In the genomic region with DNA sequence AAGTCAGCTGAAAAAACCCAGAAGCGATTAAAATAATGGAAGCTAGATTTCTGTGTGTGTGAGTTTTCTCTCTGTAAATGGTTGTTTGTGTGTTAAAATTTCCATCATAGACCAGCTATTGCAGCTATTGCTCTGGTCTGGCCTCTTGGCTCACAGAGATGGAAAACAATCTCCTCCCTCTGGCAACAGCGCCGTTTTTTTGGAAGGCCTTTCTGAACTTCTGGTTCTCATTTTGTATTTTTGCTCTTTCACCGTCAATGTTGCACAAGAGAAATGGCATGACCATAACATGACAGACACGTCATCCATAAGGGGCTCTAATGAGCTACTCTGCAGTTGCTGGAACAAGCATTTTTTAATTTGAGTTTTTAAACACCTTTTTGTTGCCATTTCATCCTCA, we compare ENCODE assay signal across 17 cellular contexts.
DNase-seq lines count a peak whose midpoint lies in the region; ATAC-seq, FAIRE-seq and TF ChIP-seq lines count a peak whose summit lies in the region.
"Had no signal": no experiment of that assay in that cellular context is flagged by ENCODE, and none has a peak within 500 bp of the region (broad histone marks: within the 10 kb centered on the region; RNA-seq: fewer than 3 reads in every experiment).

No MANE protein-coding gene starts in this region.

- BruUV-seq in HepG2 (replicated peaks; lab: Mats Ljungman, UMichigan): no TSS peak

- no peak overlapping the region for H3K4me3 ChIP-seq in liver (ENCODE audit: low read depth in 1 of 3, low read length in 3 of 3)
- H3K4me3 ChIP-seq in HepG2 (replicated peaks in 1 of 3; ENCODE audit: insufficient read depth in 1 of 3, low read depth in 2 of 3, low read length in 3 of 3): no peak overlapping the region
- no peak overlapping the region for H3K4me3 ChIP-seq in rectal smooth muscle tissue (ENCODE audit: low read length)
- H3K4me3 ChIP-seq in mesendoderm (ENCODE audit: low read length): no peak overlapping the region
- H3K4me3 ChIP-seq: A549 had no signal

- H3K23ac ChIP-seq in mesendoderm (ENCODE audit: low read length): no peak overlapping the region

- H3K56ac ChIP-seq in mesendoderm (ENCODE audit: low read length): no peak overlapping the region

- no peak overlapping the region for H2AFZ ChIP-seq in HepG2 (ENCODE audit: low read length)

- TF ChIP-seq RAD21 in liver (IDR thresholded peaks at IDR 0.05) (peak; percentile 5 to 9), HepG2 (CRISPR knock-in tag; IDR thresholded peaks at IDR 0.05) (no peak)

- H3K4me1 ChIP-seq in liver (ENCODE audit: control insufficient read depth in 4 of 4, insufficient read depth in 4 of 4, low read length in 3 of 4) (no peaks in the 10 kb centered on the region), HepG2 (ENCODE audit: insufficient read depth, low read length) (no peaks in the 10 kb centered on the region), rectal smooth muscle tissue (ENCODE audit: control insufficient read depth, insufficient read depth, low read length) (no peaks in the 10 kb centered on the region), mesendoderm (ENCODE audit: control insufficient read depth, low read depth, low read length) (no peaks in the 10 kb centered on the region)
- H3K4me1 ChIP-seq: A549, foreskin keratinocyte had no signal

- H3K79me1 ChIP-seq in mesendoderm (ENCODE audit: low read length): no peaks in the 10 kb centered on the region

- no peak overlapping the region for H2BK15ac ChIP-seq in mesendoderm (replicated peaks; ENCODE audit: low read depth)

- in situ Hi-C loops in HepG2 (cut with HindIII; ENCODE audit: extremely low pct_ligation_motif_present, low pct_unique_long_range_greater_than_20kb): no loop called here

- no peak overlapping the region for H3K4ac ChIP-seq in mesendoderm (ENCODE audit: low read depth, low read length)

- no peak overlapping the region for H4K8ac ChIP-seq in mesendoderm (ENCODE audit: low read depth, low read length)

- intact Hi-C loops in HepG2 (cut with micrococcal nuclease; ENCODE audit: unreplicated experiment): no loop called here

- TF ChIP-seq POLR2A in HepG2 (IDR thresholded peaks at IDR 0.05; ENCODE audit: insufficient read depth in 1 of 2, low read depth in 2 of 2, low read length in 2 of 2): no peak
- no peak for TF ChIP-seq POLR2A in H54 (IDR thresholded peaks at IDR 0.05; ENCODE audit: low read depth, low read length)

- H3K79me2 ChIP-seq in HepG2 (ENCODE audit: insufficient read depth, low read length) (no peaks in the 10 kb centered on the region), mesendoderm (ENCODE audit: control insufficient read depth, insufficient read depth, low read length) (no peaks in the 10 kb centered on the region)

- FAIRE-seq in HepG2 (lab: Jason Lieb, UNC) (no peak), H54 (lab: Jason Lieb, UNC) (no peak)
- FAIRE-seq: A549, keratinocyte, small intestine had no signal

- H3K36me3 ChIP-seq in liver (ENCODE audit: control insufficient read depth in 4 of 4, insufficient read depth in 3 of 4, low read depth in 1 of 4, low read length in 3 of 4): no peaks in the 10 kb centered on the region
- no peaks in the 10 kb centered on the region for H3K36me3 ChIP-seq in HepG2 (replicated peaks in 1 of 2; ENCODE audit: control insufficient read depth in 1 of 2, insufficient read depth in 2 of 2, low read length in 2 of 2)
- no peaks in the 10 kb centered on the region for H3K36me3 ChIP-seq in rectal smooth muscle tissue (ENCODE audit: control insufficient read depth, insufficient read depth, low read length)
- no peaks in the 10 kb centered on the region for H3K36me3 ChIP-seq in mesendoderm (ENCODE audit: control insufficient read depth, insufficient read depth, low read length)

- H3K27me3 ChIP-seq in liver (ENCODE audit: control insufficient read depth in 4 of 4, insufficient read depth in 4 of 4, low read length in 3 of 4) (no peaks in the 10 kb centered on the region), HepG2 (ENCODE audit: control insufficient read depth in 1 of 2, insufficient read depth in 2 of 2, low read length in 2 of 2) (no peaks in the 10 kb centered on the region), rectal smooth muscle tissue (ENCODE audit: control insufficient read depth, insufficient read depth, low read length) (no peaks in the 10 kb centered on the region), mesendoderm (ENCODE audit: insufficient read depth, low read length, poor library complexity) (no peaks in the 10 kb centered on the region)
- H3K27me3 ChIP-seq: foreskin keratinocyte had no signal

- 81% methylated on average over 5 of the region's 5 CpGs for WGBS in liver
- WGBS in HepG2 (ENCODE audit: low lambda C conversion rate): 69% methylated on average over 5 of the region's 5 CpGs
- WGBS in mesendoderm (ENCODE audit: extremely low coverage, insufficient coverage, low lambda C conversion rate): no CpG with 5 or more reads among the region's 5 CpGs

- no peak overlapping the region for H3K9ac ChIP-seq in liver (ENCODE audit: low read depth in 1 of 2, low read length in 2 of 2)
- H3K9ac ChIP-seq in HepG2 (ENCODE audit: insufficient read depth, low read depth, low read length): no peak overlapping the region
- H3K9ac ChIP-seq in rectal smooth muscle tissue (ENCODE audit: low read length): no peak overlapping the region
- H3K9ac ChIP-seq in mesendoderm (ENCODE audit: low read length): no peak overlapping the region

- no peaks in the 10 kb centered on the region for H3K9me3 ChIP-seq in liver (ENCODE audit: control insufficient read depth in 4 of 4, low read length in 3 of 4)
- H3K9me3 ChIP-seq in HepG2 (ENCODE audit: low read length): no peaks in the 10 kb centered on the region
- H3K9me3 ChIP-seq: A549 had no signal

- no peak overlapping the region for H4K5ac ChIP-seq in mesendoderm (ENCODE audit: low read length)

- H2BK120ac ChIP-seq in mesendoderm (ENCODE audit: low read depth, low read length): no peak overlapping the region

- no peak overlapping the region for H3K18ac ChIP-seq in mesendoderm (ENCODE audit: low read length)

- DNase-seq in HepG2 (ENCODE audit: low spot score): no peak
- DNase-seq in fibroblast of the conjunctiva (ENCODE audit: low read depth): peak; percentile 97
- no peak for DNase-seq in mesendoderm
- no peak for DNase-seq in H4 (ENCODE audit: low spot score)
- no peak for DNase-seq in dermis blood vessel endothelial cell
- DNase-seq in H54 (ENCODE audit: insufficient read length, low spot score): no peak
- DNase-seq: activated CD8-positive, alpha-beta memory T cell treated with anti-CD3 and anti-CD28 coated beads for 24 hours; DMS 273 treated with DMSO at 0.1 percent for 48 hours; foreskin keratinocyte; naive thymus-derived CD8-positive, alpha-beta T cell; NCI-H146; NCI-H526; small intestine had no signal

- H2AK5ac ChIP-seq in mesendoderm (ENCODE audit: low read length): no peak overlapping the region

- no peak for ATAC-seq in HepG2
- ATAC-seq: A549; foreskin keratinocyte; naive thymus-derived CD8-positive, alpha-beta T cell had no signal

- TF ChIP-seq EP300 in HepG2 (IDR thresholded peaks at IDR 0.05; ENCODE audit: low read depth in 2 of 2, low read length in 2 of 2): no peak
- no peak for TF ChIP-seq EP300 in HepG2 (CRISPR knock-in tag; IDR thresholded peaks at IDR 0.05; ENCODE audit: borderline replicate concordance)

- CTCF ChIA-PET in HepG2 (lab: Yijun Ruan, JAX; ENCODE audit: low intra/inter-chr PET ratio, low total read pairs): no interaction called here

- TF ChIP-seq CTCF in liver (IDR thresholded peaks at IDR 0.05; ENCODE audit: low read depth, low read length, missing input control) (no peak), HepG2 (CRISPR knock-in tag; IDR thresholded peaks at IDR 0.05) (no peak)

- H3K4me2 ChIP-seq in HepG2 (ENCODE audit: low read depth, low read length) (no peak overlapping the region), mesendoderm (ENCODE audit: low read length) (no peak overlapping the region)
- H3K4me2 ChIP-seq: A549 had no signal

- POLR2A ChIA-PET in HepG2 (lab: Yijun Ruan, JAX): no interaction called here

- no peak overlapping the region for H2BK5ac ChIP-seq in mesendoderm (ENCODE audit: low read length)

- H4K20me1 ChIP-seq in HepG2 (ENCODE audit: insufficient read depth, low read length): no peaks in the 10 kb centered on the region

- H3K27ac ChIP-seq in liver (ENCODE audit: low read depth in 1 of 2, low read length in 2 of 2) (no peak overlapping the region), HepG2 (ENCODE audit: extremely low read length, insufficient read depth, low read length) (no peak overlapping the region), rectal smooth muscle tissue (ENCODE audit: low read depth, low read length) (peak overlapping the region; percentile 58), mesendoderm (ENCODE audit: low read depth, low read length) (no peak overlapping the region)
- H3K27ac ChIP-seq: A549, foreskin keratinocyte had no signal

TF ChIP-seq in liver, 16 proteins besides CTCF, POLR2A, EP300 and RAD21 (continues in another document):
- TF ChIP-seq, protein P1, sequence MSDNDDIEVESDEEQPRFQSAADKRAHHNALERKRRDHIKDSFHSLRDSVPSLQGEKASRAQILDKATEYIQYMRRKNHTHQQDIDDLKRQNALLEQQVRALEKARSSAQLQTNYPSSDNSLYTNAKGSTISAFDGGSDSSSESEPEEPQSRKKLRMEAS (IDR thresholded peaks at IDR 0.05): no peak
- TF ChIP-seq HNF4G (IDR thresholded peaks at IDR 0.05): no peak
- no peak for TF ChIP-seq FOXA1 (IDR thresholded peaks at IDR 0.05)
- no peak for TF ChIP-seq JUND (IDR thresholded peaks at IDR 0.05)
- no peak for TF ChIP-seq HNF4A (conservative IDR thresholded peaks at IDR 0.05)
- no peak for TF ChIP-seq GABPA (IDR thresholded peaks at IDR 0.05 in 1 of 2, conservative IDR thresholded peaks at IDR 0.05 in 1 of 2)
- no peak for TF ChIP-seq SP1 (IDR thresholded peaks at IDR 0.05)

TF ChIP-seq in HepG2, 621 proteins besides CTCF, POLR2A, EP300 and RAD21 (continues in another document):
- TF ChIP-seq FOXK1 (CRISPR knock-in tag; IDR thresholded peaks at IDR 0.05; ENCODE audit: borderline replicate concordance, low read depth) (no peak), KLF9 (CRISPR knock-in tag; IDR thresholded peaks at IDR 0.05; ENCODE audit: low read depth) (no peak)
- TF ChIP-seq, protein P2, sequence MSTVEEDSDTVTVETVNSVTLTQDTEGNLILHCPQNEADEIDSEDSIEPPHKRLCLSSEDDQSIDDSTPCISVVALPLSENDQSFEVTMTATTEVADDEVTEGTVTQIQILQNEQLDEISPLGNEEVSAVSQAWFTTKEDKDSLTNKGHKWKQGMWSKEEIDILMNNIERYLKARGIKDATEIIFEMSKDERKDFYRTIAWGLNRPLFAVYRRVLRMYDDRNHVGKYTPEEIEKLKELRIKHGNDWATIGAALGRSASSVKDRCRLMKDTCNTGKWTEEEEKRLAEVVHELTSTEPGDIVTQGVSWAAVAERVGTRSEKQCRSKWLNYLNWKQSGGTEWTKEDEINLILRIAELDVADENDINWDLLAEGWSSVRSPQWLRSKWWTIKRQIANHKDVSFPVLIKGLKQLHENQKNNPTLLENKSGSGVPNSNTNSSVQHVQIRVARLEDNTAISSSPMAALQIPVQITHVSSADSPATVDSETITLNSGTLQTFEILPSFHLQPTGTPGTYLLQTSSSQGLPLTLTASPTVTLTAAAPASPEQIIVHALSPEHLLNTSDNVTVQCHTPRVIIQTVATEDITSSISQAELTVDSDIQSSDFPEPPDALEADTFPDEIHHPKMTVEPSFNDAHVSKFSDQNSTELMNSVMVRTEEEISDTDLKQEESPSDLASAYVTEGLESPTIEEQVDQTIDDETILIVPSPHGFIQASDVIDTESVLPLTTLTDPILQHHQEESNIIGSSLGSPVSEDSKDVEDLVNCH (CRISPR knock-in tag; IDR thresholded peaks at IDR 0.05): no peak
